ENCODE assay signal across 8 cellular contexts in the genomic region with DNA sequence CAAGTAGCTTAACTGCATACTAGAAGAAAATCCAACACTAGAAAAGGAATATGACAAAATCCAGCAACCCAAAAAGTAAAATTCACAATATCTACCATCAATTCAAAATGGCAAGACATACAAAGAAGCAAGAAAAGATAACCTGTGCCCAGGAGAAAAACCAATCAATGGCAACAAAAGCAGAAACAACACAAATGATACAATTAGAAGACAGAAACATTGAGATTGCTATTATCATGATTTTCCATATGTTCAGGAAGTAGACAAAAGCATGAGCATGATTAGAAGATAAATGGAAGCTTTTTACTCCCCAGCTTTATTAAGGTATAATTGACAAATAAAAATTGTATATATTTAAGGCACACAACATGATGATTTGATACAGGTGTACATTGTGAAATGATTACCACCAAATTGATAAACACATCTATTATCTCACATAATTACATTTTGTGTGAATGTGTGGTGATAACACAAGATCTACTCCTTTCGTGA.
"Had no signal": no experiment of that assay in that cellular context is flagged by ENCODE, and none has a peak within 500 bp of the region (broad histone marks: within the 10 kb centered on the region; RNA-seq: fewer than 3 reads in every experiment).

No MANE protein-coding gene starts in this region.

- H3K27ac Mint-ChIP-seq: GM23338, H9 had no signal

- H3K9me3 ChIP-seq: HAP-1 had no signal

- H3K27ac ChIP-seq: GM23248 had no signal

- H2AFZ ChIP-seq: GM23248, GM23338 had no signal

- H3K4me2 ChIP-seq: GM23338 had no signal

- ATAC-seq: GM23338, HCT116 had no signal

- H3K36me3 ChIP-seq: HAP-1 had no signal

- H3K4me3 Mint-ChIP-seq: GM23338, H9 had no signal

- H3K9ac ChIP-seq: GM23248 had no signal

- H3K9me3 Mint-ChIP-seq: GM23338, H9 had no signal

- H3K4me3 ChIP-seq: GM23248, GM23338, HAP-1 had no signal

- DNase-seq: GM23248, GOT3, H7, H9, HCEC 1CT had no signal

- H3K4me1 ChIP-seq: HAP-1 had no signal
